Comparison of ENCODE assay signal across 9 cellular contexts in the genomic region with DNA sequence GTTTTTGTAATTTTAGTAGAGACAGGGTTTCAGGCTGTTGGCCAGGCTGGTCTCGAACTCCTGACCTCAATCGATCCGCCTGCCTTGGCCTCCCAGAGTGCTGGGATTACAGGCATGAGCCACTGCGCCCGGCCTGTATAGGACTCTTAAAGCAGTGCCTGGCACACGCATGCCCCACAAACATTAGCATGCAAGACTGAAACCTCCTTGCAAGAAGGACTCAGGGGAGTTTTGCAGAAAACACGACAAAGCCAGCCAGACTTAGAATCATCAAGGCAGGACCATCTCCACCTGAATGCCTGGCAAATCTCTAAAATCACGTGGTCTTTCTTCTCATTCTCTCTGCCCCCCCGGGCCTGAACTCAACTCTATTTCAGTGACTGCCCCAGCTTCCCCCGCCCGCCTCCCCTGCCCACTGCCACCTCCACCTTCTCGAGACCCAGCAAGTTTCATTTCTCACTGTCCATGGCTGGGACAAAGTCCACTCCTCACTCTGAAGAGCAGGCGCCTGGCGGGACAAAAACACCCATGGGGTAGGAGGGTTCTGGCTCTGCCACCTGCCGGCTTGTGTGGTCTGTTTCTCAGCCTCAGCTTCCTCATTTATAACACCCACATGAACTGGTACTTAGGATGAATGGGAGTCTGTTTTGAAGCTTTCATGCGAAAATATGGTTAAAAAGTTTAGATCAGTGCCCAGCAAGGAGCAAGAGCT. TPM values are rescaled to one million over a fixed set of nuclear protein-coding genes. Genes with fewer than 3 reads are reported as not detected.
DNase-seq lines count a peak whose midpoint lies in the region; ATAC-seq and TF ChIP-seq lines count a peak whose summit lies in the region.
"Had no signal": no experiment of that assay in that cellular context is flagged by ENCODE, and none has a peak within 500 bp of the region (broad histone marks: within the 10 kb centered on the region; RNA-seq: fewer than 3 reads in every experiment).

No MANE protein-coding gene starts in this region.

- no peak overlapping the region for H3K4me3 ChIP-seq in gastroesophageal sphincter
- peak overlapping the region in 3 of 4 donors; percentile 70 to 86 (median 85) for H3K4me3 ChIP-seq in stomach
- no peak overlapping the region for H3K4me3 ChIP-seq in lower lobe of right lung

- ATAC-seq in activated CD4-positive, alpha-beta T cell treated with anti-CD3 and anti-CD28 coated beads for 36 hours: no peak
- ATAC-seq in gastroesophageal sphincter (no peak), lower lobe of right lung (no peak)

- peaks cover 22% of the 10 kb centered on the region for H3K4me1 Mint-ChIP-seq in activated CD4-positive, alpha-beta T cell treated with anti-CD3 and anti-CD28 coated beads for 36 hours

- CTCF ChIA-PET in activated CD4-positive, alpha-beta T cell treated with anti-CD3 and anti-CD28 coated beads for 36 hours (lab: Charles Lee): interaction anchor here (0.7 to 4.7 kb wide), 6 partner anchors 11 to 83 kb away, joined by 3 to 24 read pairs (median 8); a partner anchor contains a TSS
- CTCF ChIA-PET in RWPE1 (lab: Yijun Ruan, JAX): no interaction called here

- H3K36me3 Mint-ChIP-seq in activated CD4-positive, alpha-beta T cell treated with anti-CD3 and anti-CD28 coated beads for 36 hours (ENCODE audit: low read depth): peaks cover 15% of the 10 kb centered on the region

- 28 to 40% methylated on average over 1 to 4 of the region's 16 CpGs for WGBS in gastroesophageal sphincter (ENCODE audit: low coverage in 1 of 2), 2 donors
- WGBS in stomach, 5 donors: 25 to 49% (median 32%) methylated on average over 15 to 16 of the region's 16 CpGs

- intact Hi-C loops in activated CD4-positive, alpha-beta T cell treated with anti-CD3 and anti-CD28 coated beads for 36 hours (cut with DNase I, micrococcal nuclease): no loop called here
- intact Hi-C loops in stomach (cut with DNase I; ENCODE audit: low total_unique reads) (no loop called here), lower lobe of right lung (cut with DNase I) (no loop called here)

- H3K36me3 ChIP-seq in gastroesophageal sphincter (peaks cover 0 to 5% of the 10 kb centered on the region in 2 donors), stomach (peaks cover 0 to 17% (median 12%) of the 10 kb centered on the region in 4 donors), lower lobe of right lung (peaks cover 6% of the 10 kb centered on the region)

- no peaks in the 10 kb centered on the region for H3K27me3 Mint-ChIP-seq in activated CD4-positive, alpha-beta T cell treated with anti-CD3 and anti-CD28 coated beads for 36 hours

- TF ChIP-seq POLR2A in gastroesophageal sphincter (IDR thresholded peaks at IDR 0.05) (no peak), stomach (IDR thresholded peaks at IDR 0.05) (no peak)

- H3K27ac ChIP-seq in RWPE1 (peak overlapping the region; percentile 86), gastroesophageal sphincter (peak overlapping the region in 3 of 4 donors; percentile 29 to 90 (median 38)), stomach (peak overlapping the region; percentile 79 to 97 (median 94)), lower lobe of right lung (no peak overlapping the region)
- H3K27ac ChIP-seq: C4-2B had no signal

- TF ChIP-seq EP300 in gastroesophageal sphincter (IDR thresholded peaks at IDR 0.05) (no peak), stomach (IDR thresholded peaks at IDR 0.05) (no peak)

- H3K27me3 ChIP-seq in gastroesophageal sphincter (no peaks in the 10 kb centered on the region), stomach (no peaks in the 10 kb centered on the region), lower lobe of right lung (ENCODE audit: low read depth) (no peaks in the 10 kb centered on the region)

- H3K4me3 Mint-ChIP-seq in activated CD4-positive, alpha-beta T cell treated with anti-CD3 and anti-CD28 coated beads for 36 hours: peak overlapping the region; percentile 85

- H3K4me1 ChIP-seq in gastroesophageal sphincter (peaks cover 0 to 27% (median 9%) of the 10 kb centered on the region in 3 donors), stomach (peaks cover 22 to 50% (median 34%) of the 10 kb centered on the region in 4 donors), lower lobe of right lung (peaks cover 28% of the 10 kb centered on the region)

- H3K27ac Mint-ChIP-seq in activated CD4-positive, alpha-beta T cell treated with anti-CD3 and anti-CD28 coated beads for 36 hours: peak overlapping the region; percentile 80

- H3K9me3 ChIP-seq in gastroesophageal sphincter (no peaks in the 10 kb centered on the region), stomach (no peaks in the 10 kb centered on the region), lower lobe of right lung (no peaks in the 10 kb centered on the region)

- TF ChIP-seq CTCF in RWPE1 (conservative IDR thresholded peaks at IDR 0.05; ENCODE audit: low read depth) (no peak), gastroesophageal sphincter (IDR thresholded peaks at IDR 0.05) (no peak), stomach (IDR thresholded peaks at IDR 0.05) (peak in 2 of 7 experiments; percentile 15 to 33), lower lobe of right lung (IDR thresholded peaks at IDR 0.05) (no peak)

- H3K9me3 Mint-ChIP-seq in activated CD4-positive, alpha-beta T cell treated with anti-CD3 and anti-CD28 coated beads for 36 hours (ENCODE audit: low read depth): no peaks in the 10 kb centered on the region

- no peak for DNase-seq in activated CD4-positive, alpha-beta T cell treated with anti-CD3 and anti-CD28 coated beads for 36 hours
- DNase-seq in activated CD4-positive, alpha-beta T cell treated with anti-CD3 and anti-CD28 coated beads, Interleukin-2, amount 50 U/mL, for 48 hours: no peak
- DNase-seq in RWPE1 (ENCODE audit: low spot score) (no peak), stomach (peak; percentile 61), NCI-H774 (lab: John Stamatoyannopoulos, UW) (no peak), NCI-H1694 treated with DMSO at 0.1 percent for 48 hours (lab: John Stamatoyannopoulos, UW) (no peak), lower lobe of right lung (no peak)

- POLR2A ChIA-PET in activated CD4-positive, alpha-beta T cell treated with anti-CD3 and anti-CD28 coated beads for 36 hours (lab: Charles Lee): interaction anchor here (0.7 kb wide), 1 partner anchor 281 kb away, joined by 4 read pairs; no protein-coding TSS in a partner anchor
- POLR2A ChIA-PET in RWPE1 (lab: Yijun Ruan, JAX; ENCODE audit: low non-redundant PET): interaction anchor here (0.7 kb wide), 2 partner anchors 83 to 190 kb away, joined by 4 to 6 read pairs; no protein-coding TSS in a partner anchor

RNA-seq across cellular contexts. Expression of a gene that starts 2.4 kb away (rescaled TPM):
- 10 to 100 TPM; 23.4 to 24.1 TPM for total RNA-seq in activated CD4-positive, alpha-beta T cell treated with anti-CD3 and anti-CD28 coated beads for 36 hours
- total RNA-seq in gastroesophageal sphincter (1 to 10 TPM; 3.6 to 7.9 (median 5.1) TPM), stomach (10 to 100 TPM in 3 of 5 donors, 1 to 10 TPM in 2; 1.8 to 46.9 (median 19.6) TPM), lower lobe of right lung (14.6 TPM)
- polyA plus RNA-seq in stomach: 10 to 100 TPM; 11.6 to 16.2 (median 13.7) TPM

RNA-seq across cellular contexts. Expression of a gene that starts 37.6 kb away (rescaled TPM):
- 10 to 100 TPM in 1 of 2 experiments, 1 to 10 TPM in 1; 9.2 to 10.6 TPM for total RNA-seq in activated CD4-positive, alpha-beta T cell treated with anti-CD3 and anti-CD28 coated beads for 36 hours
- 10 to 100 TPM; 14.1 to 23.9 (median 15.3) TPM for total RNA-seq in gastroesophageal sphincter
- 10 to 100 TPM in 3 of 5 donors, 1 to 10 TPM in 2; 8.8 to 30.7 (median 12.8) TPM for total RNA-seq in stomach
- polyA plus RNA-seq in stomach: 1 to 10 TPM; 3.5 to 4.0 (median 3.8) TPM
- total RNA-seq in lower lobe of right lung: 13.3 TPM

RNA-seq across cellular contexts. Expression of a gene that starts 38.3 kb away (rescaled TPM):
- total RNA-seq in activated CD4-positive, alpha-beta T cell treated with anti-CD3 and anti-CD28 coated beads for 36 hours: 10 to 100 TPM; 26.9 to 27.5 TPM
- 10 to 100 TPM; 18.5 to 66.3 (median 34.7) TPM for total RNA-seq in gastroesophageal sphincter
- 10 to 100 TPM in 4 of 5 donors, 1 to 10 TPM in 1; 8.9 to 42.6 (median 16.3) TPM for total RNA-seq in stomach
- 10 to 100 TPM; 39.2 to 55.3 (median 44.0) TPM for polyA plus RNA-seq in stomach
- 44.5 TPM for total RNA-seq in lower lobe of right lung

Comparison
In these comparisons a context has a peak if more than half of its experiments do, and no peak if none do; other contexts are left out.
1. H3K4me3 ChIP-seq: peak in stomach (3 of 4); none in gastroesophageal sphincter (0 of 2) and lower lobe of right lung (single experiment).